In genomic region chr10:125113661-125114388, GRCh38 we compare ENCODE assay signal across 12 cellular contexts. TPM values are rescaled to one million over a fixed set of nuclear protein-coding genes. Genes with fewer than 3 reads are reported as not detected.
DNase-seq lines count a peak whose midpoint lies in the region; ATAC-seq, FAIRE-seq and TF ChIP-seq lines count a peak whose summit lies in the region.
"Had no signal": no experiment of that assay in that cellular context is flagged by ENCODE, and none has a peak within 500 bp of the region (broad histone marks: within the 10 kb centered on the region; RNA-seq: fewer than 3 reads in every experiment).

No MANE protein-coding gene starts in this region.

- intact Hi-C loops in K562 (cut with micrococcal nuclease), result loop anchor here (5.0 kb wide), 1 partner anchor 43 kb away; no protein-coding TSS in a partner anchor
- intact Hi-C loops in left ventricle myocardium inferior (cut with micrococcal nuclease), result no loop called here

- BruUV-seq in K562 (replicated peaks; lab: Mats Ljungman, UMichigan), result no TSS peak

- H4K20me1 ChIP-seq in K562 (replicated peaks; ENCODE audit: control insufficient read depth, insufficient read depth, low read length), result peaks cover 30% of the 10 kb centered on the region

- H3K36me3 ChIP-seq in K562 (ENCODE audit: control insufficient read depth, insufficient read depth, low read length) (peaks cover 32% of the 10 kb centered on the region), left ventricle myocardium inferior (peaks cover 10% of the 10 kb centered on the region), rectal smooth muscle tissue (ENCODE audit: control insufficient read depth, insufficient read depth, low read length) (peaks cover under 1% of the 10 kb centered on the region)

- in situ Hi-C loops in K562 (cut with MboI), result no loop called here

- no peaks in the 10 kb centered on the region for H3K9me3 ChIP-seq in K562 (replicated peaks; ENCODE audit: control insufficient read depth, insufficient read depth, low read depth, low read length)
- no peaks in the 10 kb centered on the region for H3K9me3 ChIP-seq in left ventricle myocardium inferior (replicated peaks)
- H3K9me3 ChIP-seq: lower lobe of right lung had no signal

- H3K27me3 ChIP-seq in K562 (ENCODE audit: control insufficient read depth in 2 of 2, insufficient read depth in 2 of 2, low read length in 2 of 2) (no peaks in the 10 kb centered on the region), left ventricle myocardium inferior (ENCODE audit: low read depth) (no peaks in the 10 kb centered on the region), rectal smooth muscle tissue (ENCODE audit: control insufficient read depth, insufficient read depth, low read length) (no peaks in the 10 kb centered on the region)
- H3K27me3 ChIP-seq: BLaER1 treated with 17β-estradiol and CSF1 and Interleukin-3, amounts not matched to agents 10 nM and 100 nM had no signal

- no peak overlapping the region for H3K27ac Mint-ChIP-seq in activated T-helper 17 cell treated with anti-CD3 and anti-CD28 coated beads, Interleukin-2, amount 50 U/mL, for 72 hours

- no peaks in the 10 kb centered on the region for H3K36me3 Mint-ChIP-seq in activated T-helper 17 cell treated with anti-CD3 and anti-CD28 coated beads, Interleukin-2, amount 50 U/mL, for 72 hours (ENCODE audit: low read depth)

- peak; percentile 96 for FAIRE-seq in K562 (lab: Jason Lieb, UNC)
- FAIRE-seq: frontal cortex had no signal

- H3K9me1 ChIP-seq in K562 (ENCODE audit: control insufficient read depth, insufficient read depth, low read length), result peaks cover 4% of the 10 kb centered on the region

- CTCF ChIA-PET in K562 (lab: Yijun Ruan, JAX; ENCODE audit: low intra/inter-chr PET ratio), result no interaction called here

- no peak overlapping the region for H2AFZ ChIP-seq in K562 (ENCODE audit: low read depth, low read length)

- peaks cover 93% of the 10 kb centered on the region for H3K79me2 ChIP-seq in K562 (ENCODE audit: control insufficient read depth, insufficient read depth, low read length)

- ATAC-seq in K562, result peak; percentile 87
- no peak for ATAC-seq in activated T-helper 17 cell treated with anti-CD3 and anti-CD28 coated beads, Interleukin-2, amount 50 U/mL, for 72 hours (replicated peaks)
- ATAC-seq in GM18858 (IDR thresholded peaks at IDR 0.05; ENCODE audit: unreplicated experiment), result no peak

- H3K4me3 Mint-ChIP-seq in activated T-helper 17 cell treated with anti-CD3 and anti-CD28 coated beads, Interleukin-2, amount 50 U/mL, for 72 hours, result no peak overlapping the region

- H3K4me1 ChIP-seq in K562 (replicated peaks in 1 of 2; ENCODE audit: control insufficient read depth in 2 of 2, insufficient read depth in 2 of 2, low read length in 2 of 2) (peaks cover 32 to 36% of the 10 kb centered on the region in 2 experiments), left ventricle myocardium inferior (peaks cover 74% of the 10 kb centered on the region), rectal smooth muscle tissue (ENCODE audit: control insufficient read depth, insufficient read depth, low read length) (peaks cover 20% of the 10 kb centered on the region)

- no peaks in the 10 kb centered on the region for H3K4me1 Mint-ChIP-seq in activated T-helper 17 cell treated with anti-CD3 and anti-CD28 coated beads, Interleukin-2, amount 50 U/mL, for 72 hours

- peak; percentile 41; the same call in 1 of the 2 replicates for TF ChIP-seq EP300 in K562 (IDR thresholded peaks at IDR 0.05; ENCODE audit: low read length)

- no peak for TF ChIP-seq RAD21 in K562 (CRISPR knock-in tag; conservative IDR thresholded peaks at IDR 0.05 in 1 of 2, IDR thresholded peaks at IDR 0.05 in 1 of 2)

- peak overlapping the region; percentile 69 for H3K4me2 ChIP-seq in K562 (ENCODE audit: insufficient read depth, low read length)
- H3K4me2 ChIP-seq: BLaER1 treated with 17β-estradiol and CSF1 and Interleukin-3, amounts not matched to agents 10 nM and 100 nM had no signal

- peaks cover 3% of the 10 kb centered on the region for H3K27me3 Mint-ChIP-seq in activated T-helper 17 cell treated with anti-CD3 and anti-CD28 coated beads, Interleukin-2, amount 50 U/mL, for 72 hours

- TF ChIP-seq CTCF in AG10803 (conservative IDR thresholded peaks at IDR 0.05; ENCODE audit: low read length) (no peak), K562 (IDR thresholded peaks at IDR 0.05 in 2 of 3, conservative IDR thresholded peaks at IDR 0.05 in 1 of 3; ENCODE audit: insufficient read depth in 2 of 3, low read depth in 1 of 3, low read length in 3 of 3) (no peak), left ventricle myocardium inferior (IDR thresholded peaks at IDR 0.05; ENCODE audit: borderline replicate concordance) (no peak)

- POLR2A ChIA-PET in K562 (lab: Yijun Ruan, JAX), result interaction anchor here (0.7 to 1.0 kb wide), 3 partner anchors 15 to 174 kb away, joined by 3 to 5 read pairs (median 3); no protein-coding TSS in a partner anchor

- no peaks in the 10 kb centered on the region for H3K9me3 Mint-ChIP-seq in activated T-helper 17 cell treated with anti-CD3 and anti-CD28 coated beads, Interleukin-2, amount 50 U/mL, for 72 hours

- H3K4me3 ChIP-seq in AG10803 (ENCODE audit: low read length) (no peak overlapping the region), K562 (no peak overlapping the region), left ventricle myocardium inferior (peak overlapping the region; percentile 15), rectal smooth muscle tissue (ENCODE audit: low read length) (no peak overlapping the region)
- H3K4me3 ChIP-seq: BLaER1 treated with 17β-estradiol and CSF1 and Interleukin-3, amounts not matched to agents 10 nM and 100 nM; lower lobe of right lung had no signal

- no peak for TF ChIP-seq POLR2A in K562 (conservative IDR thresholded peaks at IDR 0.05)

- 0% methylated on average over 20 of the region's 20 CpGs for WGBS in K562 (ENCODE audit: insufficient coverage, low coverage, missing lambda C conversion rate)

- H3K27ac ChIP-seq in K562 (ENCODE audit: extremely low read depth, low read depth, low read length) (peak overlapping the region; percentile 83), left ventricle myocardium inferior (replicated peaks) (peak overlapping the region; percentile 57), rectal smooth muscle tissue (ENCODE audit: low read depth, low read length) (peak overlapping the region; percentile 49)
- H3K27ac ChIP-seq: BLaER1 treated with 17β-estradiol and CSF1 and Interleukin-3, amounts not matched to agents 10 nM and 100 nM; lower lobe of right lung had no signal

- DNase-seq in AG10803 (ENCODE audit: low read depth) (peak; percentile 69), K562 (ENCODE audit: extremely low read depth in 1 of 4, low spot score in 3 of 4) (peak in 3 of 4 experiments; percentile 18 to 72 (median 56)), left ventricle myocardium inferior (no peak), cerebellar nuclear complex (lab: John Stamatoyannopoulos, UW) (no peak), amniotic stem cell (lab: John Stamatoyannopoulos, UW) (no peak)
- DNase-seq: IMR-90, lower lobe of right lung had no signal

- peak overlapping the region; percentile 55 to 82 for H3K9ac ChIP-seq in K562 (ENCODE audit: insufficient read depth in 1 of 2, low read depth in 2 of 2, low read length in 2 of 2)
- no peak overlapping the region for H3K9ac ChIP-seq in rectal smooth muscle tissue (ENCODE audit: low read length)
- H3K9ac ChIP-seq: BLaER1 treated with 17β-estradiol and CSF1 and Interleukin-3, amounts not matched to agents 10 nM and 100 nM had no signal

TF ChIP-seq in K562, 482 proteins besides CTCF, POLR2A, EP300 and RAD21 (continues in another document):
- TF ChIP-seq MNT (conservative IDR thresholded peaks at IDR 0.05) (peak; percentile 51 to 80; a peak in 3 of 4 replicates), ARID1B (IDR thresholded peaks at IDR 0.05) (peak; percentile 23), L3MBTL2 (IDR thresholded peaks at IDR 0.05) (peak; percentile 81)

RNA-seq across cellular contexts. Expression of gene CTBP2, which starts 46.5 kb away (rescaled TPM):
- total RNA-seq in K562 (2011; cell fraction: chromatin; rRNA removed; ENCODE audit: low replicate concordance), result 15.3 and 51.2 TPM in 2 replicates
- total RNA-seq in K562 (2011; cell fraction: nucleolus; rRNA removed), result 15.2 and 21.3 TPM in 2 replicates
- total RNA-seq in K562 (2011; cell fraction: nucleoplasm; rRNA removed), result 17.3 and 22.5 TPM in 2 replicates
- total RNA-seq in K562 (2014; rRNA removed) (6.0 and 7.2 TPM in 2 replicates), K562 (2014; rRNA removed; fragmentation: Illumina TruSeq; extraction: Trizol) (8.0 and 8.3 TPM in 2 replicates), K562 (2015; rRNA removed; fragmentation: Illumina TruSeq; extraction: Trizol) (6.9 and 7.2 TPM in 2 replicates), K562 (2021) (6.5 and 8.8 TPM in 2 replicates), left ventricle myocardium inferior (29.1 TPM)
- polyA plus RNA-seq in K562 (2011; rRNA removed) (1.3 and 1.8 TPM in 2 replicates), K562 (2014; fragmentation: Illumina TruSeq; extraction: Trizol) (2.0 and 3.2 TPM in 2 replicates), K562 (2014; fragmentation: Nextera tagmentation; extraction: Ambion mirVana) (1 to 10 TPM; 1.5 to 1.9 TPM), K562 (2014; rRNA removed) (5.1 and 5.6 TPM in 2 replicates)
- 0.41 and 1.2 TPM in 2 replicates for polyA plus RNA-seq in K562 (2011; cell fraction: cytosol; rRNA removed)
- 1.1 and 1.4 TPM in 2 replicates for polyA plus RNA-seq in K562 (2011; cell fraction: nucleus; rRNA removed)
- polyA plus RNA-seq in K562 (2012), result 2.5 and 2.7 TPM in 2 replicates
- 14.4 and 22.5 TPM in 2 replicates for polyA minus RNA-seq in K562 (2011; rRNA and poly(A)+ RNA removed)
- polyA minus RNA-seq in K562 (2011; cell fraction: cytosol; rRNA and poly(A)+ RNA removed), result 9.6 and 12.3 TPM in 2 replicates
- polyA minus RNA-seq in K562 (2011; cell fraction: nucleus; rRNA and poly(A)+ RNA removed), result 11.4 and 17.2 TPM in 2 replicates
- total RNA-seq in activated T-helper 17 cell treated with anti-CD3 and anti-CD28 coated beads, Interleukin-2, amount 50 U/mL, for 72 hours, result 1 to 10 TPM in 1 of 2 donors, under 1 TPM in 1; 0.74 to 1.1 TPM

Comparison
In these comparisons a context has a peak if more than half of its experiments do, and no peak if none do; other contexts are left out.
1. DNase-seq: peak in AG10803 (single experiment) and K562 (3 of 4); none in left ventricle myocardium inferior (single experiment), cerebellar nuclear complex (0 of 2) and amniotic stem cell (single experiment).
2. Peak in every context shown above with its lines, with median percentiles within 50 percentile points of each other: H3K27ac ChIP-seq.